ENCODE assay signal across 22 cellular contexts in the genomic region with DNA sequence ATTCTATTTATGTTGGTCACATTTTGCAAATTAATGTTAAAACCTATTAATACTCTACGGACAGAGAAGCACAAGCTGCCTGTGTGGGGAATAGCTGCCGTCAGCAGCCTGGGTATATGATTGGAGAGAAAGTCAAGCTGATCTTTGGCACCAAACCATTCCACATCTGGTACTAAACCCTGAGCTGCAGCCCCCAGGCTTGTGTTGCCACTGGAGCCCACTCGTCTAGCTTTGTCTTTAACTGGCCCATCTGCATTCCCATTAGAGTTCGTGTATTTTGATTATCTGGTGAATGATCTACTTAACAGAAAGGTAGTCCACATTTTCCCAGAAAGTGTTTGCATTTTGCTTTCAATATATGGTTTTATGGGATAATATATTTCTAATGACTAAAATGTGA. TPM values are rescaled to one million over a fixed set of nuclear protein-coding genes. Genes with fewer than 3 reads are reported as not detected.
DNase-seq lines count a peak whose midpoint lies in the region; ATAC-seq and TF ChIP-seq lines count a peak whose summit lies in the region.
"Had no signal": no experiment of that assay in that cellular context is flagged by ENCODE, and none has a peak within 500 bp of the region (broad histone marks: within the 10 kb centered on the region; RNA-seq: fewer than 3 reads in every experiment).

No MANE protein-coding gene starts in this region.

- TF ChIP-seq CTCF in fibroblast of villous mesenchyme (IDR thresholded peaks at IDR 0.05; ENCODE audit: insufficient read depth, low read depth, low read length), result no peak
- TF ChIP-seq CTCF in nephron progenitor cell (IDR thresholded peaks at IDR 0.05), result no peak
- no peak for TF ChIP-seq CTCF in glutamatergic neuron (IDR thresholded peaks at IDR 0.05; ENCODE audit: partially characterized antibody, unreplicated experiment)

- peaks cover 5% of the 10 kb centered on the region for H3K4me1 Mint-ChIP-seq in nephron progenitor cell
- no peaks in the 10 kb centered on the region for H3K4me1 Mint-ChIP-seq in activated CD8-positive, alpha-beta T cell treated with anti-CD3 and anti-CD28 coated beads, Interleukin-2, amount 10 ng/mL, durations not matched to agents 7 days and 5 days (ENCODE audit: low read depth)
- no peaks in the 10 kb centered on the region for H3K4me1 Mint-ChIP-seq in glutamatergic neuron (ENCODE audit: low read depth, unreplicated experiment)

- in situ Hi-C loops in G401 (cut with HindIII; ENCODE audit: low sequenced_read_pairs), result no loop called here

- H3K27me3 Mint-ChIP-seq in nephron progenitor cell (ENCODE audit: low read depth, poor library complexity) (no peaks in the 10 kb centered on the region), glutamatergic neuron (ENCODE audit: unreplicated experiment) (no peaks in the 10 kb centered on the region)
- no peaks in the 10 kb centered on the region for H3K27me3 Mint-ChIP-seq in activated CD8-positive, alpha-beta T cell treated with anti-CD3 and anti-CD28 coated beads, Interleukin-2, amount 10 ng/mL, durations not matched to agents 7 days and 5 days (ENCODE audit: low read depth)

- H3K9me3 Mint-ChIP-seq in nephron progenitor cell (no peaks in the 10 kb centered on the region), glutamatergic neuron (ENCODE audit: unreplicated experiment) (no peaks in the 10 kb centered on the region)
- H3K9me3 Mint-ChIP-seq in activated CD8-positive, alpha-beta T cell treated with anti-CD3 and anti-CD28 coated beads, Interleukin-2, amount 10 ng/mL, durations not matched to agents 7 days and 5 days (ENCODE audit: insufficient read depth), result no peaks in the 10 kb centered on the region
- H3K9me3 Mint-ChIP-seq: CD14-positive monocyte had no signal

- no peak overlapping the region for H3K4me3 ChIP-seq in fibroblast of villous mesenchyme (ENCODE audit: low read depth, low read length)
- H3K4me3 ChIP-seq: GM12878 had no signal

- peak; percentile 40 for DNase-seq in NCI-H82 (lab: John Stamatoyannopoulos, UW)
- no peak for DNase-seq in NCI-H82 treated with DMSO at 0.1 percent for 48 hours (lab: John Stamatoyannopoulos, UW; ENCODE audit: unreplicated experiment)
- peak; percentile 23 for DNase-seq in G401 (ENCODE audit: low spot score)
- DNase-seq in fibroblast of villous mesenchyme (ENCODE audit: low read depth), result peak; percentile 13
- no peak for DNase-seq in nephron progenitor cell
- DNase-seq in iPS-NIHi11 (ENCODE audit: low spot score), result no peak
- no peak for DNase-seq in activated CD8-positive, alpha-beta T cell treated with anti-CD3 and anti-CD28 coated beads, Interleukin-2, amount 10 ng/mL, durations not matched to agents 7 days and 5 days
- DNase-seq in glutamatergic neuron, result no peak
- DNase-seq: AML-193, COR-L47, DMS153, GOT3, KG1, MV-4-11, NCI-H1694 treated with DMSO at 0.1 percent for 48 hours, NCI-H2107, NCI-H510A treated with DMSO at 0.1 percent for 48 hours, NCI-H774, SHP77 had no signal

- no peak for ATAC-seq in activated CD8-positive, alpha-beta T cell treated with anti-CD3 and anti-CD28 coated beads, Interleukin-2, amount 10 ng/mL, durations not matched to agents 7 days and 5 days
- ATAC-seq: GM12878, HepG2 had no signal

- peak overlapping the region; percentile 44 for H3K27ac Mint-ChIP-seq in nephron progenitor cell
- H3K27ac Mint-ChIP-seq in activated CD8-positive, alpha-beta T cell treated with anti-CD3 and anti-CD28 coated beads, Interleukin-2, amount 10 ng/mL, durations not matched to agents 7 days and 5 days, result no peak overlapping the region
- no peak overlapping the region for H3K27ac Mint-ChIP-seq in glutamatergic neuron (ENCODE audit: unreplicated experiment)

- H3K36me3 Mint-ChIP-seq in nephron progenitor cell (ENCODE audit: low read depth) (peaks cover 18% of the 10 kb centered on the region), glutamatergic neuron (ENCODE audit: unreplicated experiment) (peaks cover 6% of the 10 kb centered on the region)
- H3K36me3 Mint-ChIP-seq in activated CD8-positive, alpha-beta T cell treated with anti-CD3 and anti-CD28 coated beads, Interleukin-2, amount 10 ng/mL, durations not matched to agents 7 days and 5 days (ENCODE audit: low read depth), result peaks cover 22% of the 10 kb centered on the region

- H3K4me3 Mint-ChIP-seq in nephron progenitor cell (no peak overlapping the region), glutamatergic neuron (ENCODE audit: unreplicated experiment) (no peak overlapping the region)
- no peak overlapping the region for H3K4me3 Mint-ChIP-seq in activated CD8-positive, alpha-beta T cell treated with anti-CD3 and anti-CD28 coated beads, Interleukin-2, amount 10 ng/mL, durations not matched to agents 7 days and 5 days
- H3K4me3 Mint-ChIP-seq: CD14-positive monocyte had no signal

- CTCF ChIA-PET in activated CD8-positive, alpha-beta T cell treated with anti-CD3 and anti-CD28 coated beads, Interleukin-2, amount 10 ng/mL, durations not matched to agents 7 days and 5 days (lab: Charles Lee), result interaction anchor here (2.3 kb wide), 2 partner anchors 43 to 194 kb away, joined by 9 to 11 read pairs; no protein-coding TSS in a partner anchor

- POLR2A ChIA-PET in activated CD8-positive, alpha-beta T cell treated with anti-CD3 and anti-CD28 coated beads, Interleukin-2, amount 10 ng/mL, durations not matched to agents 7 days and 5 days (lab: Charles Lee), result no interaction called here

RNA-seq across cellular contexts. Expression of gene NDUFB4, which starts 5.4 kb away (rescaled TPM):
- total RNA-seq in G401 (2014; rRNA removed; shearing (Covaris generic)), result 127 and 148 TPM in 2 replicates
- 41.0 and 45.4 TPM in 2 replicates for total RNA-seq in fibroblast of villous mesenchyme
- total RNA-seq in activated CD8-positive, alpha-beta T cell treated with anti-CD3 and anti-CD28 coated beads, Interleukin-2, amount 10 ng/mL, durations not matched to agents 7 days and 5 days, result 100 to 1,000 TPM; 119 to 124 TPM
- 119 TPM for total RNA-seq in glutamatergic neuron (ENCODE audit: unreplicated experiment)

Comparison
In these comparisons a context has a peak if more than half of its experiments do, and no peak if none do; other contexts are left out.
1. DNase-seq: peak in NCI-H82 (single experiment), G401 (single experiment) and fibroblast of villous mesenchyme (single experiment); none in NCI-H82 treated with DMSO at 0.1 percent for 48 hours (single experiment), nephron progenitor cell (single experiment), iPS-NIHi11 (single experiment), activated CD8-positive, alpha-beta T cell treated with anti-CD3 and anti-CD28 coated beads, Interleukin-2, amount 10 ng/mL, durations not matched to agents 7 days and 5 days (single experiment) and glutamatergic neuron (single experiment).